1 cellular context compared by ENCODE assay signal in genomic region chr2:15354596-15355359, GRCh38.
TF ChIP-seq lines count a peak whose summit lies in the region.

No MANE protein-coding gene starts in this region.

TF ChIP-seq in GM23338, 12 proteins besides CTCF, POLR2A, EP300 and RAD21 (continued from another document):
- TF ChIP-seq ZNF462 (CRISPR knock-in tag; IDR thresholded peaks at IDR 0.05): no peak
TF ChIP-seq in GM23338: peak in this region for 0.
